8 cellular contexts compared by ENCODE assay signal in genomic region chr19:2820112-2820702, GRCh38. TPM values are rescaled to one million over a fixed set of nuclear protein-coding genes. Genes with fewer than 3 reads are reported as not detected.
DNase-seq lines count a peak whose midpoint lies in the region; ATAC-seq, FAIRE-seq and TF ChIP-seq lines count a peak whose summit lies in the region.

No MANE protein-coding gene starts in this region.

- TF ChIP-seq POLR2A in K562 (conservative IDR thresholded peaks at IDR 0.05) = no peak

- intact Hi-C loops in K562 (cut with micrococcal nuclease) = no loop called here

- H3K79me2 ChIP-seq in K562 (ENCODE audit: control insufficient read depth, insufficient read depth, low read length) = peaks cover 7% of the 10 kb centered on the region

- ATAC-seq in GM18511 (IDR thresholded peaks at IDR 0.05; ENCODE audit: unreplicated experiment) = peak; percentile 16
- ATAC-seq in K562 = peak; percentile 43
- peak; percentile 16 for ATAC-seq in left lobe of liver

- in situ Hi-C loops in K562 (cut with MboI) = no loop called here

- under 1% methylated on average over 18 of the region's 36 CpGs for WGBS in K562 (ENCODE audit: insufficient coverage, low coverage, missing lambda C conversion rate)

- H2AFZ ChIP-seq in K562 (ENCODE audit: low read depth, low read length) = peak overlapping the region; percentile 87

- no peak for TF ChIP-seq RAD21 in K562 (CRISPR knock-in tag; conservative IDR thresholded peaks at IDR 0.05 in 1 of 2, IDR thresholded peaks at IDR 0.05 in 1 of 2)

- 0 out of 2 replicates have a peak, but pooled peaks cover 1% of the 10 kb centered on the region for H3K9me3 ChIP-seq in K562 (replicated peaks; ENCODE audit: control insufficient read depth, insufficient read depth, low read depth, low read length)

- DNase-seq in 8988T (peak; percentile 37), LNCaP clone FGC (ENCODE audit: low read depth) (no peak), K562 (ENCODE audit: extremely low read depth in 1 of 4, low spot score in 3 of 4) (peak in 2 of 4 experiments; percentile 32 to 42), left lobe of liver (ENCODE audit: low spot score) (no peak), substantia nigra (lab: John Stamatoyannopoulos, UW) (peak in 5 of 49 donors; percentile 6 to 56 (median 36)), medulla oblongata (ENCODE audit: extremely low spot score) (no peak), foreskin melanocyte (no peak)

- peak overlapping the region; percentile 68; the same call in 2 of the 3 replicates for H3K27ac ChIP-seq in K562 (ENCODE audit: extremely low read depth, low read depth, low read length)
- peak overlapping the region; percentile 70 for H3K27ac ChIP-seq in substantia nigra (ENCODE audit: low read depth, low read length, poor library complexity, severe bottlenecking)

- H3K4me2 ChIP-seq in K562 (ENCODE audit: insufficient read depth, low read length) = peak overlapping the region; percentile 91

- H3K9me1 ChIP-seq in K562 (ENCODE audit: control insufficient read depth, insufficient read depth, low read length) = no peaks in the 10 kb centered on the region

- H3K4me3 ChIP-seq in LNCaP clone FGC (ENCODE audit: low read depth, low read length) = peak overlapping the region; percentile 82
- H3K4me3 ChIP-seq in K562 = peak overlapping the region; percentile 93

- no peaks in the 10 kb centered on the region for H4K20me1 ChIP-seq in K562 (replicated peaks; ENCODE audit: control insufficient read depth, insufficient read depth, low read length)

- POLR2A ChIA-PET in K562 (lab: Yijun Ruan, JAX) = interaction anchor here (0.5 to 1.6 kb wide), 5 partner anchors 16 to 260 kb away, joined by 3 to 4 read pairs (median 3); no protein-coding TSS in a partner anchor

- FAIRE-seq in K562 (lab: Jason Lieb, UNC) = no peak

- no peaks in the 10 kb centered on the region for H3K36me3 ChIP-seq in K562 (ENCODE audit: control insufficient read depth, insufficient read depth, low read length)

- CTCF ChIA-PET in K562 (lab: Yijun Ruan, JAX; ENCODE audit: low intra/inter-chr PET ratio) = no interaction called here

- H3K9ac ChIP-seq in K562 (ENCODE audit: insufficient read depth in 1 of 2, low read depth in 2 of 2, low read length in 2 of 2) = peak overlapping the region; percentile 79 to 95

- peaks cover 0 to 18% of the 10 kb centered on the region in 2 experiments; a peak in 3 of 5 replicates for H3K4me1 ChIP-seq in K562 (replicated peaks in 1 of 2; ENCODE audit: control insufficient read depth in 2 of 2, insufficient read depth in 2 of 2, low read length in 2 of 2)

- no peaks in the 10 kb centered on the region for H3K27me3 ChIP-seq in K562 (ENCODE audit: control insufficient read depth in 2 of 2, insufficient read depth in 2 of 2, low read length in 2 of 2)

- TF ChIP-seq EP300 in K562 (IDR thresholded peaks at IDR 0.05; ENCODE audit: low read length) = no peak

- no peak for TF ChIP-seq CTCF in LNCaP clone FGC (IDR thresholded peaks at IDR 0.05; ENCODE audit: control insufficient read depth, extremely low read depth, insufficient read depth)
- TF ChIP-seq CTCF in K562 (IDR thresholded peaks at IDR 0.05 in 2 of 3, conservative IDR thresholded peaks at IDR 0.05 in 1 of 3; ENCODE audit: insufficient read depth in 2 of 3, low read depth in 1 of 3, low read length in 3 of 3) = no peak

- BruUV-seq in K562 (replicated peaks; lab: Mats Ljungman, UMichigan) = TSS peak; percentile 50

RNA-seq across cellular contexts. Expression of gene ZNF554, which starts 0.5 kb away (rescaled TPM):
- total RNA-seq in K562 (2011; cell fraction: chromatin; rRNA removed; ENCODE audit: low replicate concordance) = 3.7 and 5.4 TPM in 2 replicates
- total RNA-seq in K562 (2011; cell fraction: nucleolus; rRNA removed) = 2.8 and 2.9 TPM in 2 replicates
- 3.2 and 4.7 TPM in 2 replicates for total RNA-seq in K562 (2011; cell fraction: nucleoplasm; rRNA removed)
- 1.2 and 1.5 TPM in 2 replicates for total RNA-seq in K562 (2014; rRNA removed)
- total RNA-seq in K562 (2014; rRNA removed; fragmentation: Illumina TruSeq; extraction: Trizol) = 1.0 and 1.4 TPM in 2 replicates
- 1.1 and 1.3 TPM in 2 replicates for total RNA-seq in K562 (2015; rRNA removed; fragmentation: Illumina TruSeq; extraction: Trizol)
- total RNA-seq in K562 (2021) = 1.3 and 1.8 TPM in 2 replicates
- 1.3 and 1.5 TPM in 2 replicates for polyA plus RNA-seq in K562 (2011; rRNA removed)
- 0.78 and 1.0 TPM in 2 replicates for polyA plus RNA-seq in K562 (2011; cell fraction: cytosol; rRNA removed)
- 1.5 and 2.0 TPM in 2 replicates for polyA plus RNA-seq in K562 (2011; cell fraction: nucleus; rRNA removed)
- polyA plus RNA-seq in K562 (2012) = 0.64 and 1.4 TPM in 2 replicates
- 0.89 and 1.0 TPM in 2 replicates for polyA plus RNA-seq in K562 (2014; fragmentation: Illumina TruSeq; extraction: Trizol)
- polyA plus RNA-seq in K562 (2014; fragmentation: Nextera tagmentation; extraction: Ambion mirVana) = under 1 TPM; 0.07 to 0.31 TPM
- polyA plus RNA-seq in K562 (2014; rRNA removed) = 1.1 and 1.4 TPM in 2 replicates
- 2.5 and 3.2 TPM in 2 replicates for polyA minus RNA-seq in K562 (2011; rRNA and poly(A)+ RNA removed)
- 0.64 and 1.5 TPM in 2 replicates for polyA minus RNA-seq in K562 (2011; cell fraction: cytosol; rRNA and poly(A)+ RNA removed)
- 0.81 and 1.3 TPM in 2 replicates for polyA minus RNA-seq in K562 (2011; cell fraction: nucleus; rRNA and poly(A)+ RNA removed)
- total RNA-seq in left lobe of liver = 2.8 TPM

RNA-seq across cellular contexts. Expression of gene ZNF555, which starts 21.1 kb away (rescaled TPM):
- 9.7 and 21.8 TPM in 2 replicates for total RNA-seq in K562 (2011; cell fraction: chromatin; rRNA removed; ENCODE audit: low replicate concordance)
- total RNA-seq in K562 (2011; cell fraction: nucleolus; rRNA removed) = 3.2 and 3.6 TPM in 2 replicates
- total RNA-seq in K562 (2011; cell fraction: nucleoplasm; rRNA removed) = 4.7 and 5.1 TPM in 2 replicates
- total RNA-seq in K562 (2014; rRNA removed) (2.0 TPM in 2 replicates), K562 (2014; rRNA removed; fragmentation: Illumina TruSeq; extraction: Trizol) (6.0 and 6.8 TPM in 2 replicates), K562 (2015; rRNA removed; fragmentation: Illumina TruSeq; extraction: Trizol) (3.2 and 3.6 TPM in 2 replicates), K562 (2021) (4.0 and 5.4 TPM in 2 replicates), left lobe of liver (2.0 TPM)
- polyA plus RNA-seq in K562 (2011; rRNA removed) (6.7 and 7.5 TPM in 2 replicates), K562 (2014; fragmentation: Illumina TruSeq; extraction: Trizol) (4.6 and 5.4 TPM in 2 replicates), K562 (2014; fragmentation: Nextera tagmentation; extraction: Ambion mirVana) (1 to 10 TPM; 4.4 to 6.1 TPM), K562 (2014; rRNA removed) (3.0 and 3.4 TPM in 2 replicates)
- polyA plus RNA-seq in K562 (2011; cell fraction: cytosol; rRNA removed) = 1.5 and 3.4 TPM in 2 replicates
- polyA plus RNA-seq in K562 (2011; cell fraction: nucleus; rRNA removed) = 3.6 and 6.2 TPM in 2 replicates
- polyA plus RNA-seq in K562 (2012) = 2.5 and 3.1 TPM in 2 replicates
- polyA minus RNA-seq in K562 (2011; rRNA and poly(A)+ RNA removed) = 15.0 and 23.3 TPM in 2 replicates
- 3.5 and 4.8 TPM in 2 replicates for polyA minus RNA-seq in K562 (2011; cell fraction: cytosol; rRNA and poly(A)+ RNA removed)
- polyA minus RNA-seq in K562 (2011; cell fraction: nucleus; rRNA and poly(A)+ RNA removed) = 1.6 and 6.4 TPM in 2 replicates

RNA-seq across cellular contexts. Expression of gene THOP1, which starts 34.9 kb away (rescaled TPM):
- 161 and 433 TPM in 2 replicates for total RNA-seq in K562 (2011; cell fraction: chromatin; rRNA removed; ENCODE audit: low replicate concordance)
- total RNA-seq in K562 (2011; cell fraction: nucleolus; rRNA removed) = 163 and 178 TPM in 2 replicates
- total RNA-seq in K562 (2011; cell fraction: nucleoplasm; rRNA removed) = 128 and 148 TPM in 2 replicates
- 255 and 325 TPM in 2 replicates for total RNA-seq in K562 (2014; rRNA removed)
- total RNA-seq in K562 (2014; rRNA removed; fragmentation: Illumina TruSeq; extraction: Trizol) = 43.6 and 58.2 TPM in 2 replicates
- 97.6 and 106 TPM in 2 replicates for total RNA-seq in K562 (2015; rRNA removed; fragmentation: Illumina TruSeq; extraction: Trizol)
- total RNA-seq in K562 (2021) = 193 and 203 TPM in 2 replicates
- polyA plus RNA-seq in K562 (2011; rRNA removed) = 96.1 and 122 TPM in 2 replicates
- 93.4 and 185 TPM in 2 replicates for polyA plus RNA-seq in K562 (2011; cell fraction: cytosol; rRNA removed)
- polyA plus RNA-seq in K562 (2011; cell fraction: nucleus; rRNA removed) = 299 and 377 TPM in 2 replicates
- 128 and 152 TPM in 2 replicates for polyA plus RNA-seq in K562 (2012)
- polyA plus RNA-seq in K562 (2014; fragmentation: Illumina TruSeq; extraction: Trizol) = 77.3 and 106 TPM in 2 replicates
- polyA plus RNA-seq in K562 (2014; fragmentation: Nextera tagmentation; extraction: Ambion mirVana) = 1 to 10 TPM; 1.3 to 2.0 TPM
- 174 and 181 TPM in 2 replicates for polyA plus RNA-seq in K562 (2014; rRNA removed)
- 65.6 and 91.6 TPM in 2 replicates for polyA minus RNA-seq in K562 (2011; rRNA and poly(A)+ RNA removed)
- 90.0 and 90.6 TPM in 2 replicates for polyA minus RNA-seq in K562 (2011; cell fraction: cytosol; rRNA and poly(A)+ RNA removed)
- polyA minus RNA-seq in K562 (2011; cell fraction: nucleus; rRNA and poly(A)+ RNA removed) = 35.1 and 68.2 TPM in 2 replicates
- 33.5 TPM for total RNA-seq in left lobe of liver

RNA-seq across cellular contexts. Expression of gene SGTA, which starts 37.1 kb away (rescaled TPM):
- 53.5 and 114 TPM in 2 replicates for total RNA-seq in K562 (2011; cell fraction: chromatin; rRNA removed; ENCODE audit: low replicate concordance)
- 73.2 and 78.7 TPM in 2 replicates for total RNA-seq in K562 (2011; cell fraction: nucleolus; rRNA removed)
- total RNA-seq in K562 (2011; cell fraction: nucleoplasm; rRNA removed) = 57.0 and 59.8 TPM in 2 replicates
- total RNA-seq in K562 (2014; rRNA removed) (73.2 and 106 TPM in 2 replicates), K562 (2014; rRNA removed; fragmentation: Illumina TruSeq; extraction: Trizol) (16.2 and 18.1 TPM in 2 replicates), K562 (2015; rRNA removed; fragmentation: Illumina TruSeq; extraction: Trizol) (49.9 and 50.8 TPM in 2 replicates), K562 (2021) (106 and 110 TPM in 2 replicates), left lobe of liver (25.7 TPM)
- polyA plus RNA-seq in K562 (2011; rRNA removed) (44.5 and 67.3 TPM in 2 replicates), K562 (2014; fragmentation: Illumina TruSeq; extraction: Trizol) (72.3 and 101 TPM in 2 replicates), K562 (2014; fragmentation: Nextera tagmentation; extraction: Ambion mirVana) (1 to 10 TPM; 1.4 to 4.8 TPM), K562 (2014; rRNA removed) (87.3 and 89.9 TPM in 2 replicates)
- 73.0 and 146 TPM in 2 replicates for polyA plus RNA-seq in K562 (2011; cell fraction: cytosol; rRNA removed)
- 65.8 and 104 TPM in 2 replicates for polyA plus RNA-seq in K562 (2011; cell fraction: nucleus; rRNA removed)
- polyA plus RNA-seq in K562 (2012) = 77.3 and 87.1 TPM in 2 replicates
- 10.3 and 19.1 TPM in 2 replicates for polyA minus RNA-seq in K562 (2011; rRNA and poly(A)+ RNA removed)
- 38.4 and 40.7 TPM in 2 replicates for polyA minus RNA-seq in K562 (2011; cell fraction: cytosol; rRNA and poly(A)+ RNA removed)
- 17.5 and 20.0 TPM in 2 replicates for polyA minus RNA-seq in K562 (2011; cell fraction: nucleus; rRNA and poly(A)+ RNA removed)

RNA-seq across cellular contexts. Expression of gene ZNF556, which starts 46.9 kb away (rescaled TPM):
- not detected in 2 replicates for total RNA-seq in K562 (2011; cell fraction: chromatin; rRNA removed; ENCODE audit: low replicate concordance)
- total RNA-seq in K562 (2011; cell fraction: nucleolus; rRNA removed) = not detected in 2 replicates
- 0.08 TPM in 1 of 2 replicates, not detected in the other for total RNA-seq in K562 (2011; cell fraction: nucleoplasm; rRNA removed)
- total RNA-seq in K562 (2014; rRNA removed) (0.12 and 0.36 TPM in 2 replicates), K562 (2014; rRNA removed; fragmentation: Illumina TruSeq; extraction: Trizol) (0.03 and 0.33 TPM in 2 replicates), K562 (2015; rRNA removed; fragmentation: Illumina TruSeq; extraction: Trizol) (0.11 TPM in 1 of 2 replicates, not detected in the other), K562 (2021) (0.11 TPM in 1 of 2 replicates, not detected in the other), left lobe of liver (not detected)
- polyA plus RNA-seq in K562 (2011; rRNA removed) (not detected in 2 replicates), K562 (2014; fragmentation: Illumina TruSeq; extraction: Trizol) (0.01 and 0.06 TPM in 2 replicates), K562 (2014; fragmentation: Nextera tagmentation; extraction: Ambion mirVana) (under 1 TPM; 0.01 to 0.10 TPM), K562 (2014; rRNA removed) (0.08 and 0.09 TPM in 2 replicates)
- polyA plus RNA-seq in K562 (2011; cell fraction: cytosol; rRNA removed) = not detected in 2 replicates
- not detected in 2 replicates for polyA plus RNA-seq in K562 (2011; cell fraction: nucleus; rRNA removed)
- 0.03 and 0.04 TPM in 2 replicates for polyA plus RNA-seq in K562 (2012)
- polyA minus RNA-seq in K562 (2011; rRNA and poly(A)+ RNA removed) = 0.07 TPM in 1 of 2 replicates, not detected in the other
- not detected in 2 replicates for polyA minus RNA-seq in K562 (2011; cell fraction: cytosol; rRNA and poly(A)+ RNA removed)
- polyA minus RNA-seq in K562 (2011; cell fraction: nucleus; rRNA and poly(A)+ RNA removed) = not detected in 2 replicates
